1 cellular context compared by ENCODE assay signal in the genomic region with DNA sequence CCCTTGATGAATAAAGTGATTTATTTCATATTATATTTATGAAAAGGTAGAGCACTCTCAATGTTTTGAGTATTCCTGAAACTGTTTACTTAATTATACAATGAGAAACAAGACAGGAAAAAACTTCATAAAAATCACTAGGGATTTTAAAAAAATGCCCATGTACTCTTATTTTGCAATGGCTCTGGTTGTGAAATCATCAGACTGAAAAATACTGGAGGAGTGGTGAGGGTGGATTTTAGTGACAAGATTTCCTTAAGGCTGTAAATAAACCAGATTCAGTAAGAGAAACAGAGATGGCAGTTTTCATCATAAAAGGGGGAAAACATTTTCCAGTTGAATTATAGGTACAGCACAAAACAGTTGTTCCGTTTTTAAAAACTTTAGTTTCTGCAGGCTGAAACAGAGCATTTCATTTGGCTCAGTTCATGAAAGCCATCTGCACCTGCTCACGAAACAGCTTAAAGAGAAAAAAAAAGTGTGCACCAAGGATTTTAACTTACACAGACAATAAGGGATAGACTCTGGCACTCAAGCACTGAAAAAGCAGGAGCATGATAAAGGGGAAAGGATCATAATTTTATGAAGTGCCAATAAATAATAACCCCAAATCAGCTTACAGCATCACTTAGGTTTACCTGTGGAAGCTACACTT.
TF ChIP-seq lines count a peak whose summit lies in the region.

No MANE protein-coding gene starts in this region.

TF ChIP-seq in H1, 55 proteins besides CTCF, POLR2A, EP300 and RAD21 (continued from another document):
- TF ChIP-seq SAP30 (IDR thresholded peaks at IDR 0.05; ENCODE audit: insufficient read depth, insufficient replicate concordance, low read length): no peak
- no peak for TF ChIP-seq HDAC6 (IDR thresholded peaks at IDR 0.05; ENCODE audit: low read depth, low read length)
- no peak for TF ChIP-seq PHF8 (conservative IDR thresholded peaks at IDR 0.05; ENCODE audit: low read depth, low read length)
- no peak for TF ChIP-seq CHD2 (IDR thresholded peaks at IDR 0.05; ENCODE audit: low read length)
- no peak for TF ChIP-seq GTF2F1 (IDR thresholded peaks at IDR 0.05; ENCODE audit: borderline replicate concordance, low read depth, low read length)
- no peak for TF ChIP-seq YY1 (IDR thresholded peaks at IDR 0.05; ENCODE audit: low read depth, low read length)
- TF ChIP-seq HDAC2 (IDR thresholded peaks at IDR 0.05; ENCODE audit: borderline replicate concordance in 1 of 2, low read depth in 2 of 2, low read length in 2 of 2): no peak
- no peak for TF ChIP-seq NANOG (IDR thresholded peaks at IDR 0.05; ENCODE audit: insufficient read depth, low read depth, low read length, poor library complexity, severe bottlenecking)
- no peak for TF ChIP-seq CTBP2 (IDR thresholded peaks at IDR 0.05; ENCODE audit: borderline replicate concordance, insufficient read depth, insufficient read length, low read length)
- no peak for TF ChIP-seq KDM5A (IDR thresholded peaks at IDR 0.05; ENCODE audit: low read length)
- no peak for TF ChIP-seq KDM1A (IDR thresholded peaks at IDR 0.05; ENCODE audit: borderline replicate concordance, low read length)
